8 cellular contexts compared by ENCODE assay signal in the genomic region with DNA sequence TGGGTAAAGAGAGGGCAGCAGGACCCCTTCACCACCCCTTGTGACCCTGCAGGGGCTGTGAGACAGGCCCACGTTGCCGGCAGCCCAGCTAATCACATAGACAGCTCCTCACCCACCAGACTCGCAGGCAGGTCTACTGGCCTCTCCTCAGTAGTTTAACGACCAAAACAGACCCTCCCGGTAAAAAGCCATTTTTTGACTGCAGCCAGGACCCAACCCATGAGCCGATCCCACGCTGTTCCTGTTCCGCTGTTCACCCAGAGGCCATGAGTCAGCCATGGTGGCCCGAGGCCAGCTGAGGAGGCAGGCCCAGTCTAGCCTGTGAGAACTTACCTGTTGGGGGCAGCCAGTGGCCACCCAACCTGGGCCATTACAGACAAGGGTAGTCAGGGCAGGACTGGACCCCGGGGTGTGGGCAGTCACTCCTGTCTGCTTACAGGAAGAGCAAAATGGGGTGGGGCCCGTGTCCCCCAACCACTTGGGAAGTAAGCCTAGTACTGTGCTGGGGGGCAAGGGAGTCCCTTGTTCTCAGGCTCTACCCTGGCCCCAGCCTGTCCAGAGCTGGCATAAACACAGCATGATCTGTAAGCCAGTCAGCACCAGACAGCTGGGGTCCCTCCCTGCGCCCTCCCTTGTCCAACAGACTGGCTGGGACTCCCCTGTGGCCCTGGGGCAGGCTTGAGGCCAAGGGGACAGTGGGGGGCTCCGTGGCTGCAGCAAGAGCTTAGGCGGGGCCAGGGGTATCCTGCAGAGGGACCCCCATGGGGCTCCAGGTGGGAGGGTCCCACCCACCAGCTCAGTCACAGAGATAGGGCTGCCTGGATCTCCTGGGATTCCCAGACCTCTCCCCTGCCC.
DNase-seq lines count a peak whose midpoint lies in the region; ATAC-seq and TF ChIP-seq lines count a peak whose summit lies in the region.

No MANE protein-coding gene starts in this region.

- TF ChIP-seq RAD21 in Ishikawa (IDR thresholded peaks at IDR 0.05; ENCODE audit: low read depth) = peak; percentile 28; the same call in 1 of the 2 replicates

- H3K36me3 ChIP-seq in colonic mucosa (no peaks in the 10 kb centered on the region), mucosa of descending colon (ENCODE audit: low read depth) (no peaks in the 10 kb centered on the region)

- H3K9me3 ChIP-seq in colonic mucosa (no peaks in the 10 kb centered on the region), mucosa of descending colon (no peaks in the 10 kb centered on the region)

- peaks cover 6% of the 10 kb centered on the region for H3K4me1 ChIP-seq in colonic mucosa
- H3K4me1 ChIP-seq in mucosa of descending colon (ENCODE audit: low read depth) = no peaks in the 10 kb centered on the region

- no peak overlapping the region for H3K4me3 ChIP-seq in colonic mucosa
- H3K4me3 ChIP-seq in mucosa of descending colon = no peak overlapping the region

- no peak for TF ChIP-seq EP300 in Ishikawa (IDR thresholded peaks at IDR 0.05; ENCODE audit: borderline replicate concordance)

- TF ChIP-seq CTCF in colonic mucosa (IDR thresholded peaks at IDR 0.05) (no peak), mucosa of descending colon (IDR thresholded peaks at IDR 0.05) (no peak)

- H3K9ac ChIP-seq in colonic mucosa (ENCODE audit: low read depth in 2 of 2, low read length in 2 of 2) = no peak overlapping the region

- no peaks in the 10 kb centered on the region for H3K27me3 ChIP-seq in colonic mucosa

- peak; percentile 83 for DNase-seq in AG20443 (ENCODE audit: low spot score)
- DNase-seq in colonic mucosa = peak; percentile 46
- DNase-seq in mucosa of descending colon = peak; percentile 30 to 70 (median 45)
- no peak for DNase-seq in hippocampal formation (lab: John Stamatoyannopoulos, UW)
- DNase-seq in NCI-H128 (lab: John Stamatoyannopoulos, UW; ENCODE audit: unreplicated experiment) = no peak
- no peak for DNase-seq in stimulated activated CD4-positive, alpha-beta T cell treated with anti-CD3 and anti-CD28 coated beads, Interleukin-4, amount 100 ng/mL, for 4 hours
- DNase-seq in superior temporal gyrus (ENCODE audit: extremely low spot score) = no peak

- intact Hi-C loops in colonic mucosa (cut with DNase I) (no loop called here), mucosa of descending colon (cut with DNase I, micrococcal nuclease) (no loop called here)

- no peak overlapping the region for H3K27ac ChIP-seq in colonic mucosa

- peak; percentile 24 for ATAC-seq in mucosa of descending colon

TF ChIP-seq in Ishikawa, 13 proteins besides CTCF, POLR2A, EP300 and RAD21:
- TF ChIP-seq YY1 (IDR thresholded peaks at IDR 0.05; ENCODE audit: low read depth) (0 out of 2 replicates have a peak, but pooled peaks have one; percentile 61), TCF12 (IDR thresholded peaks at IDR 0.05; ENCODE audit: low read depth) (0 out of 2 replicates have a peak, but pooled peaks have one; percentile 27), CREB1 (IDR thresholded peaks at IDR 0.05; ENCODE audit: low read depth) (no peak), NFIC (IDR thresholded peaks at IDR 0.05) (peak; percentile 70), ZBTB7A (IDR thresholded peaks at IDR 0.05; ENCODE audit: low read depth) (no peak; the same call in none of the 2 replicates)
- TF ChIP-seq, protein P1, sequence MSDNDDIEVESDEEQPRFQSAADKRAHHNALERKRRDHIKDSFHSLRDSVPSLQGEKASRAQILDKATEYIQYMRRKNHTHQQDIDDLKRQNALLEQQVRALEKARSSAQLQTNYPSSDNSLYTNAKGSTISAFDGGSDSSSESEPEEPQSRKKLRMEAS (IDR thresholded peaks at IDR 0.05) = peak; percentile 57

Comparison
In these comparisons a context has a peak if more than half of its experiments do, and no peak if none do; other contexts are left out.
1. DNase-seq: peak in AG20443 (single experiment), colonic mucosa (single experiment) and mucosa of descending colon (3 of 3); none in hippocampal formation (0 of 2), NCI-H128 (single experiment), stimulated activated CD4-positive, alpha-beta T cell treated with anti-CD3 and anti-CD28 coated beads, Interleukin-4, amount 100 ng/mL, for 4 hours (0 of 2) and superior temporal gyrus (single experiment).